23 cellular contexts compared by ENCODE assay signal in genomic region chr7:130281227-130281626, GRCh38. TPM values are rescaled to one million over a fixed set of nuclear protein-coding genes. Genes with fewer than 3 reads are reported as not detected.
DNase-seq lines count a peak whose midpoint lies in the region; ATAC-seq and TF ChIP-seq lines count a peak whose summit lies in the region.
"Had no signal": no experiment of that assay in that cellular context is flagged by ENCODE, and none has a peak within 500 bp of the region (broad histone marks: within the 10 kb centered on the region; RNA-seq: fewer than 3 reads in every experiment).

No MANE protein-coding gene starts in this region.

- H2AFZ ChIP-seq in GM23338, result peak overlapping the region; percentile 28; the same call in 1 of the 2 replicates
- H2AFZ ChIP-seq: PC-9 had no signal

- H3K36me3 Mint-ChIP-seq in GM23338 (ENCODE audit: low read depth) (no peaks in the 10 kb centered on the region; the same call in 2 of the 3 replicates), mesothelial cell of epicardium (peaks cover 3% of the 10 kb centered on the region)
- peaks cover 4% of the 10 kb centered on the region for H3K36me3 Mint-ChIP-seq in effector memory CD8-positive, alpha-beta T cell (ENCODE audit: insufficient read depth)
- H3K36me3 Mint-ChIP-seq: activated naive CD4-positive, alpha-beta T cell treated with anti-CD3 and anti-CD28 coated beads, Interleukin-2, amount 50 U/mL, for 72 hours had no signal

- peaks cover 3% of the 10 kb centered on the region; the same call in 1 of the 2 replicates for H3K4me1 ChIP-seq in GM23338 (ENCODE audit: insufficient read depth)
- H3K4me1 ChIP-seq: testis had no signal

- TF ChIP-seq CTCF in GM23338 (conservative IDR thresholded peaks at IDR 0.05; ENCODE audit: low read depth in 2 of 2) (no peak), astrocyte of the spinal cord (IDR thresholded peaks at IDR 0.05; ENCODE audit: low read depth, low read length) (no peak), mesothelial cell of epicardium (IDR thresholded peaks at IDR 0.05; ENCODE audit: unreplicated experiment) (no peak)

- no peaks in the 10 kb centered on the region for H3K79me2 ChIP-seq in GM23338 (replicated peaks; ENCODE audit: insufficient read depth)

- no peaks in the 10 kb centered on the region for H3K27me3 ChIP-seq in GM23338 (ENCODE audit: insufficient read depth)
- H3K27me3 ChIP-seq: testis had no signal

- in situ Hi-C loops in astrocyte of the spinal cord (cut with HindIII; ENCODE audit: low sequenced_read_pairs), result no loop called here

- intact Hi-C loops in left ventricle myocardium superior (cut with micrococcal nuclease), result no loop called here

- no peaks in the 10 kb centered on the region for H3F3A ChIP-seq in GM23338 (replicated peaks; ENCODE audit: low read depth)

- H3K9me3 Mint-ChIP-seq in GM23338, result no peaks in the 10 kb centered on the region; the same call in 2 of the 3 replicates
- H3K9me3 Mint-ChIP-seq in effector memory CD8-positive, alpha-beta T cell, result no peaks in the 10 kb centered on the region
- H3K9me3 Mint-ChIP-seq in mesothelial cell of epicardium, result peaks cover 14% of the 10 kb centered on the region
- H3K9me3 Mint-ChIP-seq: activated naive CD4-positive, alpha-beta T cell treated with anti-CD3 and anti-CD28 coated beads, Interleukin-2, amount 50 U/mL, for 72 hours had no signal

- H3K4me1 Mint-ChIP-seq in GM23338 (peaks cover 6% of the 10 kb centered on the region), mesothelial cell of epicardium (peaks cover 41% of the 10 kb centered on the region)
- H3K4me1 Mint-ChIP-seq in effector memory CD8-positive, alpha-beta T cell (ENCODE audit: low read depth in 2 of 2), result no peaks in the 10 kb centered on the region

- no peaks in the 10 kb centered on the region for H3K36me3 ChIP-seq in GM23338 (ENCODE audit: insufficient read depth)

- H3K4me3 ChIP-seq in GM23338 (no peak overlapping the region), astrocyte of the spinal cord (ENCODE audit: low read depth, low read length) (no peak overlapping the region)
- H3K4me3 ChIP-seq: PC-9, testis had no signal

- H3K9me2 ChIP-seq in GM23338 (ENCODE audit: insufficient read depth), result peaks cover 20% of the 10 kb centered on the region

- no peak overlapping the region for H3K4me3 Mint-ChIP-seq in GM23338
- H3K4me3 Mint-ChIP-seq in effector memory CD8-positive, alpha-beta T cell, result no peak overlapping the region
- H3K4me3 Mint-ChIP-seq in mesothelial cell of epicardium, result no peak overlapping the region

- no peak overlapping the region for H3K27ac ChIP-seq in GM23338 (ENCODE audit: low read depth)
- H3K27ac ChIP-seq: HL-60, PC-9, testis had no signal

- no peak overlapping the region for H3K27ac Mint-ChIP-seq in GM23338
- H3K27ac Mint-ChIP-seq in effector memory CD8-positive, alpha-beta T cell, result no peak overlapping the region
- no peak overlapping the region for H3K27ac Mint-ChIP-seq in mesothelial cell of epicardium
- H3K27ac Mint-ChIP-seq: activated naive CD4-positive, alpha-beta T cell treated with anti-CD3 and anti-CD28 coated beads, Interleukin-2, amount 50 U/mL, for 72 hours had no signal

- DNase-seq in AG08396 (ENCODE audit: low spot score) (peak; percentile 46), GM23338 (ENCODE audit: low spot score) (no peak), astrocyte of the spinal cord (ENCODE audit: low read depth, low spot score) (peak; percentile 82), left ventricle myocardium superior (no peak), iPS-NIHi7 (ENCODE audit: extremely low spot score) (no peak), mesothelial cell of epicardium (ENCODE audit: low spot score in 2 of 2, unreplicated experiment in 2 of 2) (no peak)
- DNase-seq in effector memory CD8-positive, alpha-beta T cell, result no peak
- DNase-seq: activated T-cell treated with anti-CD3 and anti-CD28 coated beads, Interleukin-2, amount 50 U/mL, for 1 hour; central memory CD4-positive, alpha-beta T cell; effector CD4-positive, alpha-beta T cell; GDM1; left colon; NCI-H1092; NCI-H2081 treated with DMSO at 0.1 percent for 48 hours; NCI-H748 treated with DMSO at 0.1 percent for 48 hours; PC-9; stimulated activated CD4-positive, alpha-beta T cell treated with anti-CD3 and anti-CD28 coated beads, Interleukin-4, amount 100 ng/mL, for 24 hours; testis had no signal

- H3K27me3 Mint-ChIP-seq in GM23338 (ENCODE audit: insufficient read depth, low read depth, poor library complexity) (peaks cover 4% of the 10 kb centered on the region), mesothelial cell of epicardium (ENCODE audit: low read depth) (no peaks in the 10 kb centered on the region)
- peaks cover 39 to 52% of the 10 kb centered on the region in 2 donors for H3K27me3 Mint-ChIP-seq in effector memory CD8-positive, alpha-beta T cell

- H3K4me2 ChIP-seq in GM23338, result no peak overlapping the region
- H3K4me2 ChIP-seq: PC-9 had no signal

- ATAC-seq in GM23338 (no peak), left ventricle myocardium superior (peak; percentile 66), GM21528 (IDR thresholded peaks at IDR 0.05; ENCODE audit: low FRiP score, unreplicated experiment) (no peak)
- ATAC-seq in effector memory CD8-positive, alpha-beta T cell (replicated peaks), result no peak
- ATAC-seq: activated naive CD4-positive, alpha-beta T cell treated with anti-CD3 and anti-CD28 coated beads, Interleukin-2, amount 50 U/mL, for 72 hours; left colon had no signal

- no peaks in the 10 kb centered on the region for H4K20me1 ChIP-seq in GM23338 (replicated peaks; ENCODE audit: insufficient read depth)

TF ChIP-seq in GM23338, 12 proteins besides CTCF, POLR2A, EP300 and RAD21 (continues in another document):
- TF ChIP-seq STAT1 (IDR thresholded peaks at IDR 0.05; ENCODE audit: unreplicated experiment) (no peak), CREB1 (CRISPR knock-in tag; IDR thresholded peaks at IDR 0.05; ENCODE audit: low read depth) (no peak), REST (IDR thresholded peaks at IDR 0.05; ENCODE audit: unreplicated experiment) (no peak)

RNA-seq across cellular contexts. Expression of gene CPA4, which starts 11.7 kb away (rescaled TPM):
- total RNA-seq in GM23338 (2014; rRNA removed; shearing (Covaris generic)), result not detected in 2 replicates
- polyA plus RNA-seq in GM23338 (2016; fragmentation: Nextera tagmentation; extraction: Ambion mirVana), result not detected in 2 replicates
- total RNA-seq in left ventricle myocardium superior (0.77 TPM), mesothelial cell of epicardium (3.9 to 5.8 TPM (median 4.1 TPM) in 3 replicates)
- total RNA-seq: activated naive CD4-positive, alpha-beta T cell treated with anti-CD3 and anti-CD28 coated beads, Interleukin-2, amount 50 U/mL, for 72 hours; H1; left colon had no signal

RNA-seq across cellular contexts. Expression of gene CPA2, which starts 14.6 kb away (rescaled TPM):
- total RNA-seq in GM23338 (2014; rRNA removed; shearing (Covaris generic)), result not detected in 2 replicates
- polyA plus RNA-seq in GM23338 (2016; fragmentation: Nextera tagmentation; extraction: Ambion mirVana), result not detected in 2 replicates
- total RNA-seq in left ventricle myocardium superior (not detected), mesothelial cell of epicardium (0.54 to 0.73 TPM (median 0.72 TPM) in 3 replicates)
- total RNA-seq: frontal cortex, H1, PC-9 had no signal

Comparison
In these comparisons a context has a peak if more than half of its experiments do, and no peak if none do; other contexts are left out.
1. DNase-seq: peak in AG08396 (single experiment) and astrocyte of the spinal cord (single experiment); none in GM23338 (single experiment), left ventricle myocardium superior (single experiment), iPS-NIHi7 (single experiment), effector memory CD8-positive, alpha-beta T cell (0 of 3) and mesothelial cell of epicardium (0 of 2).